ENCODE assay signal across 10 cellular contexts in the genomic region with DNA sequence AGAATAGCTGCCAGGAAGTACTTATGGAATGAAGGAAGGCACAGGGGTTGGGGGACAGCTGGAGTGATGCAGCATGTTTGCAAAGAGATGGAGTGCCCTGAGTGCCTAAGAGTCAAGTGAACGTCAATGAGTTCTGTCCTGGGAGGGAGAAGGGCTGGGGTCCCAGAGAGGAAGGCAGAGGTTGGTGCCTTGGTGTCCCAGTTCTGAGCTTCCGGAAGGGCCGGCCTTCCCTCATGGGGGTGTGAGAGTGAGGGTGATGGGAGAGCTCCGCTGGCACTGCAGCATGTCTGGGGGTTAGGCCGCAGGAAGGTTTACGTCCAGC. TPM values are rescaled to one million over a fixed set of nuclear protein-coding genes. Genes with fewer than 3 reads are reported as not detected.
DNase-seq lines count a peak whose midpoint lies in the region; ATAC-seq, FAIRE-seq and TF ChIP-seq lines count a peak whose summit lies in the region.
"Had no signal": no experiment of that assay in that cellular context is flagged by ENCODE, and none has a peak within 500 bp of the region (broad histone marks: within the 10 kb centered on the region; RNA-seq: fewer than 3 reads in every experiment).

No MANE protein-coding gene starts in this region.

- H3K9me3 ChIP-seq in BLaER1 treated with 17β-estradiol and CSF1 and Interleukin-3, amounts not matched to agents 10 nM and 100 nM (replicated peaks in 1 of 11): no peaks in the 10 kb centered on the region
- H3K9me3 ChIP-seq in breast epithelium (no peaks in the 10 kb centered on the region), kidney (ENCODE audit: control insufficient read depth in 1 of 2, low read length in 2 of 2) (no peaks in the 10 kb centered on the region)
- H3K9me3 ChIP-seq: neutrophil had no signal

- peaks cover 0 to 42% (median 16%) of the 10 kb centered on the region in 11 experiments; a peak in 15 of 22 replicates for H4K20me1 ChIP-seq in BLaER1 treated with 17β-estradiol and CSF1 and Interleukin-3, amounts not matched to agents 10 nM and 100 nM

- DNase-seq in breast epithelium (ENCODE audit: low spot score in 2 of 2): no peak
- DNase-seq in natural killer cell treated with Interleukin-12 subunit alpha and Interleukin-12 subunit beta and Interleukin-15 and Interleukin-18, amount 100 ng/mL, for 72 hours (ENCODE audit: low spot score): no peak
- no peak for DNase-seq in SW480 (ENCODE audit: low spot score)
- no peak for DNase-seq in posterior vena cava (ENCODE audit: low spot score)
- DNase-seq in kidney: no peak
- no peak for DNase-seq in activated gamma-delta T cell treated with Interleukin-2 at 50 U/mL for 16 hours
- DNase-seq: cortex of kidney had no signal

- no peaks in the 10 kb centered on the region for H3K36me3 ChIP-seq in BLaER1 treated with 17β-estradiol and CSF1 and Interleukin-3, amounts not matched to agents 10 nM and 100 nM
- H3K36me3 ChIP-seq in breast epithelium (no peaks in the 10 kb centered on the region), kidney (ENCODE audit: control insufficient read depth in 1 of 2, insufficient read depth in 2 of 2, low read length in 2 of 2) (no peaks in the 10 kb centered on the region)
- H3K36me3 ChIP-seq: neutrophil had no signal

- ATAC-seq in HG03196 (IDR thresholded peaks at IDR 0.05; ENCODE audit: unreplicated experiment): peak; percentile 1
- no peak for ATAC-seq in natural killer cell treated with Interleukin-12 subunit alpha and Interleukin-12 subunit beta and Interleukin-15 and Interleukin-18, amount 100 ng/mL, for 72 hours

- H3K4me1 ChIP-seq in BLaER1 treated with 17β-estradiol and CSF1 and Interleukin-3, amounts not matched to agents 10 nM and 100 nM: peaks cover 73 to 87% (median 81%) of the 10 kb centered on the region in 10 experiments
- H3K4me1 ChIP-seq in breast epithelium: peaks cover 15 to 47% of the 10 kb centered on the region in 2 donors
- H3K4me1 ChIP-seq in kidney (ENCODE audit: control insufficient read depth in 1 of 2, insufficient read depth in 1 of 2, low read depth in 1 of 2, low read length in 2 of 2): peaks cover 30 to 39% of the 10 kb centered on the region in 2 donors

- H3K4me2 ChIP-seq in BLaER1 treated with 17β-estradiol and CSF1 and Interleukin-3, amounts not matched to agents 10 nM and 100 nM: peak overlapping the region; percentile 86 to 99 (median 94)

- peak overlapping the region in 4 of 11 experiments; percentile 17 to 55 (median 36); a peak in 5 of 22 replicates for H3K27ac ChIP-seq in BLaER1 treated with 17β-estradiol and CSF1 and Interleukin-3, amounts not matched to agents 10 nM and 100 nM
- peak overlapping the region; percentile 86 to 94 for H3K27ac ChIP-seq in breast epithelium
- no peak overlapping the region for H3K27ac ChIP-seq in kidney (ENCODE audit: low read depth in 2 of 2, low read length in 2 of 2)
- H3K27ac ChIP-seq: neutrophil had no signal

- no peak overlapping the region for H3K4me3 ChIP-seq in BLaER1 treated with 17β-estradiol and CSF1 and Interleukin-3, amounts not matched to agents 10 nM and 100 nM
- H3K4me3 ChIP-seq in breast epithelium: peak overlapping the region in 2 of 3 donors; percentile 34 to 37
- no peak overlapping the region for H3K4me3 ChIP-seq in kidney (ENCODE audit: low read length in 2 of 2)

- intact Hi-C loops in breast epithelium (cut with DNase I; ENCODE audit: low total_unique reads) (loop anchor here (10.0 kb wide), 1 partner anchor 75 kb away; no protein-coding TSS in a partner anchor), posterior vena cava (cut with DNase I) (loop anchor here in 1 of 2 donors (5.0 to 10.0 kb wide), 2 partner anchors 77 to 275 kb away; no protein-coding TSS in a partner anchor), kidney (cut with DNase I) (no loop called here)

- no peak for TF ChIP-seq CTCF in breast epithelium (IDR thresholded peaks at IDR 0.05)
- TF ChIP-seq CTCF in kidney (IDR thresholded peaks at IDR 0.05; ENCODE audit: borderline replicate concordance, extremely low read depth, insufficient read depth): no peak

- no peaks in the 10 kb centered on the region for H3K9me3 Mint-ChIP-seq in natural killer cell treated with Interleukin-12 subunit alpha and Interleukin-12 subunit beta and Interleukin-15 and Interleukin-18, amount 100 ng/mL, for 72 hours

- peak overlapping the region; percentile 84 for H3K4me3 Mint-ChIP-seq in natural killer cell treated with Interleukin-12 subunit alpha and Interleukin-12 subunit beta and Interleukin-15 and Interleukin-18, amount 100 ng/mL, for 72 hours

- peaks cover 28 to 45% (median 41%) of the 10 kb centered on the region in 11 experiments for H3K27me3 ChIP-seq in BLaER1 treated with 17β-estradiol and CSF1 and Interleukin-3, amounts not matched to agents 10 nM and 100 nM
- H3K27me3 ChIP-seq in breast epithelium: no peaks in the 10 kb centered on the region

- TF ChIP-seq POLR2A in breast epithelium (IDR thresholded peaks at IDR 0.05): no peak

- peak overlapping the region in 5 of 11 experiments; percentile 3 to 40 (median 33); a peak in 7 of 22 replicates for H3K9ac ChIP-seq in BLaER1 treated with 17β-estradiol and CSF1 and Interleukin-3, amounts not matched to agents 10 nM and 100 nM
- H3K9ac ChIP-seq in kidney (ENCODE audit: low read length in 2 of 2): peak overlapping the region in 1 of 2 donors; percentile 50

- peak overlapping the region; percentile 96 to 98 for H3K27ac Mint-ChIP-seq in natural killer cell treated with Interleukin-12 subunit alpha and Interleukin-12 subunit beta and Interleukin-15 and Interleukin-18, amount 100 ng/mL, for 72 hours

- peaks cover 56 to 62% of the 10 kb centered on the region in 2 donors for H3K4me1 Mint-ChIP-seq in natural killer cell treated with Interleukin-12 subunit alpha and Interleukin-12 subunit beta and Interleukin-15 and Interleukin-18, amount 100 ng/mL, for 72 hours (ENCODE audit: low read depth in 2 of 2)

- peaks cover 12 to 15% of the 10 kb centered on the region in 2 donors for H3K27me3 Mint-ChIP-seq in natural killer cell treated with Interleukin-12 subunit alpha and Interleukin-12 subunit beta and Interleukin-15 and Interleukin-18, amount 100 ng/mL, for 72 hours

- no peak for FAIRE-seq in kidney (lab: Jason Lieb, UNC)

- H3K36me3 Mint-ChIP-seq in natural killer cell treated with Interleukin-12 subunit alpha and Interleukin-12 subunit beta and Interleukin-15 and Interleukin-18, amount 100 ng/mL, for 72 hours: no peaks in the 10 kb centered on the region

RNA-seq across cellular contexts. Expression of gene NES, which starts 17.6 kb away (rescaled TPM):
- total RNA-seq in breast epithelium (10 to 100 TPM in 2 of 3 donors, 1 to 10 TPM in 1; 9.9 to 28.5 (median 14.9) TPM), posterior vena cava (100 to 1,000 TPM in 1 of 2 donors, 10 to 100 TPM in 1; 100.0 to 142 TPM), kidney (50.7 TPM)
- total RNA-seq in natural killer cell treated with Interleukin-12 subunit alpha and Interleukin-12 subunit beta and Interleukin-15 and Interleukin-18, amount 100 ng/mL, for 72 hours: not detected
- 44.3 TPM for polyA plus RNA-seq in kidney (ENCODE audit: insufficient read depth, low read depth, low replicate concordance)

RNA-seq across cellular contexts. Expression of gene BCAN, which starts 17.7 kb away (rescaled TPM):
- total RNA-seq in breast epithelium (under 1 TPM in 1 of 3 donors, not detected in 2; 0.44 TPM), posterior vena cava (under 1 TPM; 0.29 to 0.60 TPM), kidney (0.19 TPM)
- under 1 TPM; 0.36 to 0.67 TPM for total RNA-seq in natural killer cell treated with Interleukin-12 subunit alpha and Interleukin-12 subunit beta and Interleukin-15 and Interleukin-18, amount 100 ng/mL, for 72 hours
- polyA plus RNA-seq in kidney (ENCODE audit: insufficient read depth, low read depth, low replicate concordance): 0.45 TPM

RNA-seq across cellular contexts. Expression of gene HAPLN2, which starts 40.4 kb away (rescaled TPM):
- total RNA-seq in breast epithelium: not detected
- not detected for total RNA-seq in natural killer cell treated with Interleukin-12 subunit alpha and Interleukin-12 subunit beta and Interleukin-15 and Interleukin-18, amount 100 ng/mL, for 72 hours
- total RNA-seq in posterior vena cava: 1 to 10 TPM; 4.4 to 8.7 TPM
- total RNA-seq in kidney: 1.9 TPM
- 0.30 TPM for polyA plus RNA-seq in kidney (ENCODE audit: insufficient read depth, low read depth, low replicate concordance)

RNA-seq across cellular contexts. Expression of gene CRABP2, which starts 45.8 kb away (rescaled TPM):
- total RNA-seq in breast epithelium: 10 to 100 TPM in 2 of 3 donors, 1 to 10 TPM in 1; 4.2 to 61.6 (median 28.2) TPM
- 1 to 10 TPM; 2.4 to 4.6 TPM for total RNA-seq in natural killer cell treated with Interleukin-12 subunit alpha and Interleukin-12 subunit beta and Interleukin-15 and Interleukin-18, amount 100 ng/mL, for 72 hours
- 10 to 100 TPM in 1 of 2 donors, 1 to 10 TPM in 1; 9.2 to 20.9 TPM for total RNA-seq in posterior vena cava
- total RNA-seq in kidney: 15.2 TPM
- 21.6 TPM for polyA plus RNA-seq in kidney (ENCODE audit: insufficient read depth, low read depth, low replicate concordance)

RNA-seq across cellular contexts. Expression of gene GPATCH4, which starts 58.4 kb away (rescaled TPM):
- total RNA-seq in breast epithelium (10 to 100 TPM; 20.2 to 31.1 (median 23.7) TPM), posterior vena cava (10 to 100 TPM; 28.3 to 37.7 TPM), kidney (24.0 TPM)
- 100 to 1,000 TPM in 1 of 2 donors, 10 to 100 TPM in 1; 47.9 to 135 TPM for total RNA-seq in natural killer cell treated with Interleukin-12 subunit alpha and Interleukin-12 subunit beta and Interleukin-15 and Interleukin-18, amount 100 ng/mL, for 72 hours
- polyA plus RNA-seq in kidney (ENCODE audit: insufficient read depth, low read depth, low replicate concordance): 26.2 TPM

Comparison
In these comparisons a context has a peak if more than half of its experiments do, and no peak if none do; other contexts are left out.
1. H3K27ac ChIP-seq: peak in breast epithelium (2 of 2); none in kidney (0 of 2).
2. H3K4me3 ChIP-seq: peak in breast epithelium (2 of 3); none in BLaER1 treated with 17β-estradiol and CSF1 and Interleukin-3, amounts not matched to agents 10 nM and 100 nM (0 of 10) and kidney (0 of 2).
3. RNA of gene NES, which starts 17.6 kb away (total RNA-seq): 100.0 to 142 TPM in posterior vena cava, 50.7 TPM in kidney (single experiment) and 9.9 to 28.5 TPM in breast epithelium; not detected in natural killer cell treated with Interleukin-12 subunit alpha and Interleukin-12 subunit beta and Interleukin-15 and Interleukin-18, amount 100 ng/mL, for 72 hours; every median in the first group is over 10 times any median in the second.